ENCODE assay signal across 8 cellular contexts in the genomic region with DNA sequence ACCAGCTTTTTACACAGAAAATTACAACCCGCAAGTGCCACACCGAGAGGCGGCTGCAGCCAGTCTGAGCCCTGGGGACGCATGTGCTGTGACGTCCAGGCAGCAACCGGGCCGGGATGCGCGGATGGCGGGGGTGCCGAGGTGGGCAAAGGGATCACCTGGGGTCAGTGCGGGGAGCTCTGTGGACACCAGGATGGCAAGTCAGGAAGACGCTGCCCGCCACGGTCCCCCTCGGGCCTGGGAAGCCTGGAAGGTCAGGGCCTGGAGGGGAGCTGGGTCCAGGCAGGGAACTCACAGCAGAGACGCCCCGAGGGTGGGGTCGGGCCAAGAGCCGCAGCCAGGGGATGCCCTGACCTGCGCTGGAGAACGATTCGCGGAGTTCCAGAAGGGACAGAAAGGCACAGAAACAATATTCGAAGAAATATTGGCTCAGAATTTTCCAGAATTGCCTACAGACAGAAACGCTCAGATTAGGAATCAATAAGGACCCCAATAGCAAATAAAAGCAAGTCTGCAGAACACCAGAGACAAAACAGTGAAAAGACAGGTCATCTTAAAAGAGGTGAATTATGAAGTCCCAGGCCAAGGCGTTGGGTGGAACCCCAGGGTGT. TPM values are rescaled to one million over a fixed set of nuclear protein-coding genes. Genes with fewer than 3 reads are reported as not detected.
A peak's percentile ranks its signal among the peaks of the same experiment; 100 is the strongest.
DNase-seq lines count a peak whose midpoint lies in the region; ATAC-seq and FAIRE-seq lines count a peak whose summit lies in the region.

No MANE protein-coding gene starts in this region.

- H3K4me3 ChIP-seq in stomach smooth muscle (ENCODE audit: low read length in 2 of 2) = peak overlapping the region; percentile 62 to 81
- H3K4me3 ChIP-seq in small intestine (ENCODE audit: low read depth in 1 of 2, low read length in 2 of 2) = no peak overlapping the region

- peaks cover 6% of the 10 kb centered on the region for H3K4me1 ChIP-seq in stomach smooth muscle (ENCODE audit: control insufficient read depth, insufficient read depth, low read length)
- H3K4me1 ChIP-seq in small intestine (ENCODE audit: control insufficient read depth in 2 of 2, insufficient read depth in 1 of 2, low read depth in 1 of 2, low read length in 1 of 2) = peaks cover 2 to 8% of the 10 kb centered on the region in 2 donors

- peaks cover 10 to 16% of the 10 kb centered on the region in 2 donors for H3K27me3 ChIP-seq in stomach smooth muscle (ENCODE audit: control insufficient read depth in 1 of 2, insufficient read depth in 2 of 2, low read length in 2 of 2)
- peaks cover 0 to 8% of the 10 kb centered on the region in 2 donors for H3K27me3 ChIP-seq in small intestine (ENCODE audit: control insufficient read depth in 2 of 2, insufficient read depth in 2 of 2, low read length in 2 of 2)

- WGBS in small intestine, 3 donors = 11 to 14% (median 14%) methylated on average over 27 of the region's 27 CpGs

- H3K9me3 Mint-ChIP-seq in activated CD8-positive, alpha-beta memory T cell treated with anti-CD3 and anti-CD28 coated beads, Interleukin-2, amount 10 ng/mL, durations not matched to agents 7 days and 5 days (ENCODE audit: low read depth) = no peaks in the 10 kb centered on the region
- H3K9me3 Mint-ChIP-seq in activated naive CD8-positive, alpha-beta T cell treated with anti-CD3 and anti-CD28 coated beads for 36 hours = no peaks in the 10 kb centered on the region

- H3K36me3 ChIP-seq in stomach smooth muscle (ENCODE audit: control insufficient read depth in 2 of 2, insufficient read depth in 2 of 2, low read length in 2 of 2) = no peaks in the 10 kb centered on the region
- H3K36me3 ChIP-seq in small intestine (ENCODE audit: control insufficient read depth in 2 of 2, insufficient read depth in 2 of 2, low read length in 2 of 2) = no peaks in the 10 kb centered on the region

- no peak for FAIRE-seq in small intestine (lab: Jason Lieb, UNC)

- H3K36me3 Mint-ChIP-seq in activated CD8-positive, alpha-beta memory T cell treated with anti-CD3 and anti-CD28 coated beads, Interleukin-2, amount 10 ng/mL, durations not matched to agents 7 days and 5 days = no peaks in the 10 kb centered on the region
- no peaks in the 10 kb centered on the region for H3K36me3 Mint-ChIP-seq in activated naive CD8-positive, alpha-beta T cell treated with anti-CD3 and anti-CD28 coated beads for 36 hours

- H3K4me1 Mint-ChIP-seq in activated CD8-positive, alpha-beta memory T cell treated with anti-CD3 and anti-CD28 coated beads, Interleukin-2, amount 10 ng/mL, durations not matched to agents 7 days and 5 days = peaks cover 4% of the 10 kb centered on the region
- peaks cover 5% of the 10 kb centered on the region for H3K4me1 Mint-ChIP-seq in activated naive CD8-positive, alpha-beta T cell treated with anti-CD3 and anti-CD28 coated beads for 36 hours

- H3K9ac ChIP-seq in stomach smooth muscle (ENCODE audit: low read length in 2 of 2) = peak overlapping the region in 1 of 2 donors; percentile 63

- peak overlapping the region; percentile 54 for H3K4me3 Mint-ChIP-seq in activated CD8-positive, alpha-beta memory T cell treated with anti-CD3 and anti-CD28 coated beads, Interleukin-2, amount 10 ng/mL, durations not matched to agents 7 days and 5 days
- peak overlapping the region; percentile 72 for H3K4me3 Mint-ChIP-seq in activated naive CD8-positive, alpha-beta T cell treated with anti-CD3 and anti-CD28 coated beads for 36 hours

- H3K27ac ChIP-seq in stomach smooth muscle (ENCODE audit: low read length) (no peak overlapping the region), small intestine (ENCODE audit: low read depth in 1 of 2, low read length in 1 of 2) (no peak overlapping the region)

- peaks cover 42% of the 10 kb centered on the region for H3K27me3 Mint-ChIP-seq in activated CD8-positive, alpha-beta memory T cell treated with anti-CD3 and anti-CD28 coated beads, Interleukin-2, amount 10 ng/mL, durations not matched to agents 7 days and 5 days
- H3K27me3 Mint-ChIP-seq in activated naive CD8-positive, alpha-beta T cell treated with anti-CD3 and anti-CD28 coated beads for 36 hours = peaks cover 33% of the 10 kb centered on the region

- ATAC-seq in activated CD8-positive, alpha-beta memory T cell treated with anti-CD3 and anti-CD28 coated beads, Interleukin-2, amount 10 ng/mL, durations not matched to agents 7 days and 5 days = no peak
- no peak for ATAC-seq in HG03378 (IDR thresholded peaks at IDR 0.05; ENCODE audit: unreplicated experiment)

- DNase-seq in activated CD8-positive, alpha-beta memory T cell treated with anti-CD3 and anti-CD28 coated beads, Interleukin-2, amount 10 ng/mL, durations not matched to agents 7 days and 5 days = no peak
- DNase-seq in activated CD8-positive, alpha-beta memory T cell treated with anti-CD3 and anti-CD28 coated beads, Interleukin-2, amount 50 U/mL, for 4 hours = no peak
- no peak for DNase-seq in activated naive CD8-positive, alpha-beta T cell treated with anti-CD3 and anti-CD28 coated beads for 36 hours
- peak; percentile 46 for DNase-seq in iPS-NIHi7 (ENCODE audit: extremely low spot score)
- DNase-seq in HT-29 (ENCODE audit: low spot score) = no peak
- no peak for DNase-seq in small intestine

- no peak overlapping the region for H3K27ac Mint-ChIP-seq in activated CD8-positive, alpha-beta memory T cell treated with anti-CD3 and anti-CD28 coated beads, Interleukin-2, amount 10 ng/mL, durations not matched to agents 7 days and 5 days
- H3K27ac Mint-ChIP-seq in activated naive CD8-positive, alpha-beta T cell treated with anti-CD3 and anti-CD28 coated beads for 36 hours = no peak overlapping the region

- H3K9me3 ChIP-seq in stomach smooth muscle (ENCODE audit: control insufficient read depth in 2 of 2, low read length in 2 of 2) = no peaks in the 10 kb centered on the region
- H3K9me3 ChIP-seq in small intestine (ENCODE audit: control insufficient read depth, low read depth) = no peaks in the 10 kb centered on the region

- CTCF ChIA-PET in activated CD8-positive, alpha-beta memory T cell treated with anti-CD3 and anti-CD28 coated beads, Interleukin-2, amount 10 ng/mL, durations not matched to agents 7 days and 5 days (lab: Charles Lee) = interaction anchor here (1.8 kb wide), 1 partner anchor 266 kb away, joined by 4 read pairs; no protein-coding TSS in a partner anchor

RNA-seq across cellular contexts. Expression of a gene that starts 11.7 kb away (rescaled TPM):
- total RNA-seq in activated CD8-positive, alpha-beta memory T cell treated with anti-CD3 and anti-CD28 coated beads, Interleukin-2, amount 10 ng/mL, durations not matched to agents 7 days and 5 days = 1 to 10 TPM in 1 of 2 experiments, under 1 TPM in 1; 0.76 to 4.6 TPM
- 1 to 10 TPM; 7.7 to 8.2 TPM for total RNA-seq in activated naive CD8-positive, alpha-beta T cell treated with anti-CD3 and anti-CD28 coated beads for 36 hours
- total RNA-seq in HT-29 (2014; rRNA removed; shearing (Covaris generic)) = not detected in 2 replicates
- 1 to 10 TPM in 1 of 3 donors, under 1 TPM in 2; 0.27 to 7.7 (median 0.45) TPM for polyA plus RNA-seq in small intestine

RNA-seq across cellular contexts. Expression of a gene that starts 36.9 kb away (rescaled TPM):
- not detected for total RNA-seq in activated CD8-positive, alpha-beta memory T cell treated with anti-CD3 and anti-CD28 coated beads, Interleukin-2, amount 10 ng/mL, durations not matched to agents 7 days and 5 days
- not detected for total RNA-seq in activated naive CD8-positive, alpha-beta T cell treated with anti-CD3 and anti-CD28 coated beads for 36 hours
- total RNA-seq in HT-29 (2014; rRNA removed; shearing (Covaris generic)) = 1.6 and 3.0 TPM in 2 replicates
- 1 to 10 TPM in 1 of 3 donors, under 1 TPM in 2; 0.27 to 1.8 (median 0.84) TPM for polyA plus RNA-seq in small intestine

Comparison
In these comparisons a context has a peak if more than half of its experiments do, and no peak if none do; other contexts are left out.
1. H3K4me3 ChIP-seq: peak in stomach smooth muscle (2 of 2); none in small intestine (0 of 2).